In the genomic region with DNA sequence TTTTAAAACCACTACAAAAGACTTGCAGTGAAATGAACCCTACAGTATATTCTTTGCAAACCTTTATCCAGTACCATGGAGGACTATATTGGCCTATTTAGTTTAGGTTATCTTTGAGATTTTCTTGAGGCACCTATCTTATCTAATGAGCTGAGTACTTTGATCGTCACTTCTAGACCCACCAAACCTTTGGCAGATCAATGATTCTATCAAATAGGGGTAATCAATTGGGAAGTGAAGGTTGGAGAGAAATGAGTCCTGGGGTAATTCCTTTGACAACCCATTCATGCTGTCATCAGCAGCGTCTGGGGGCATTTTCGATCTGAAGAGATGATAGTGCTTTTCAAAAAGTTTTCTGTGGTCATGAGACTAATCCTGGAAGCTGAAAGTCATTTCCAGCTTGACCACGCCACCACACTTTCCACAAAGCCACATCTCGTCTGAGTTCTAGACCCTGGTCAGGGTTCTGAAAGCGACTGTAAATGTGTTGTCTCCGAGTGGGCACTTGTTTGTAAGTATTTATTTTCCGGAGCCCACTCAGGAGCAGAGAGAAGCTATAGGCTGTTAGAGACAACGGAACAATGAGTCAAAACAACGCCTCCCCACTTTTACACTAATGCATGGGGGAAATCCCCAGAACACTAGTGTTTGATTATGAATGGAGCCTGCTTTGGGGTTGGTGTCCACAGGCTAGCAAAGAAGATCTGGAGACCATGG, we compare ENCODE assay signal across 8 cellular contexts. TPM values are rescaled to one million over a fixed set of nuclear protein-coding genes. Genes with fewer than 3 reads are reported as not detected.
DNase-seq lines count a peak whose midpoint lies in the region; ATAC-seq and TF ChIP-seq lines count a peak whose summit lies in the region.

No MANE protein-coding gene starts in this region.

- peaks cover 12% of the 10 kb centered on the region for H4K20me1 ChIP-seq in GM23248 (ENCODE audit: insufficient read depth)

- H3K79me2 ChIP-seq in GM23248 (ENCODE audit: insufficient read depth), result peaks cover 40% of the 10 kb centered on the region

- in situ Hi-C loops in GM23248 (cut with MboI), result loop anchor here (25.0 kb wide), 3 partner anchors 349 to 774 kb away; partner anchors contain the start of gene RTKN2

- no peaks in the 10 kb centered on the region for H3K9me3 ChIP-seq in thyroid gland
- no peaks in the 10 kb centered on the region for H3K9me3 ChIP-seq in GM23248 (ENCODE audit: low read depth)

- 92 to 97% methylated on average over 10 of the region's 10 CpGs for WGBS in thyroid gland, 2 donors
- WGBS in GM23248 (ENCODE audit: low coverage in 1 of 2, low lambda C conversion rate in 2 of 2, missing lambda C conversion rate in 2 of 2), 2 experiments, result 96 to 97% methylated on average over 10 of the region's 10 CpGs

- H3K4me3 ChIP-seq in thyroid gland (replicated peaks in 1 of 3) (no peak overlapping the region), GM23248 (no peak overlapping the region)

- H3K27ac ChIP-seq in thyroid gland (no peak overlapping the region), GM23248 (no peak overlapping the region), foreskin keratinocyte (no peak overlapping the region)

- intact Hi-C loops in thyroid gland (cut with DNase I), result loop anchor here (10.0 kb wide), 2 partner anchors 197 to 273 kb away; no protein-coding TSS in a partner anchor

- TF ChIP-seq POLR2A in thyroid gland (IDR thresholded peaks at IDR 0.05), result no peak

- TF ChIP-seq CTCF in thyroid gland (IDR thresholded peaks at IDR 0.05) (no peak), foreskin keratinocyte (conservative IDR thresholded peaks at IDR 0.05) (no peak)

- no peak overlapping the region for H3K4me2 ChIP-seq in GM23248 (ENCODE audit: unreplicated experiment)

- peak; percentile 46 for DNase-seq in activated CD4-positive, alpha-beta T cell treated with anti-CD3 and anti-CD28 coated beads, Interleukin-2, amount 50 U/mL, for 1 hour
- DNase-seq in stimulated activated CD4-positive, alpha-beta T cell treated with anti-CD3 and anti-CD28 coated beads, Interleukin-1b, Interleukin-23, amount 100 ng/mL, for 4 hours (ENCODE audit: low read depth in 2 of 2), result peak; percentile 46 to 60
- DNase-seq in thyroid gland (no peak), GM23248 (no peak), foreskin keratinocyte (no peak), NCI-H526 treated with DMSO at 0.1 percent for 48 hours (lab: John Stamatoyannopoulos, UW) (no peak)

- H2AFZ ChIP-seq in GM23248, result no peak overlapping the region

- H3K4me1 ChIP-seq in thyroid gland, result peaks cover 28 to 33% of the 10 kb centered on the region in 2 donors
- H3K4me1 ChIP-seq in GM23248 (ENCODE audit: insufficient read depth), result peaks cover 25% of the 10 kb centered on the region
- peaks cover 12% of the 10 kb centered on the region for H3K4me1 ChIP-seq in foreskin keratinocyte

- no peaks in the 10 kb centered on the region for H3K9me2 ChIP-seq in GM23248 (ENCODE audit: insufficient read depth)

- ATAC-seq in GM18519 (IDR thresholded peaks at IDR 0.05; ENCODE audit: low FRiP score, unreplicated experiment) (peak; percentile 33), HG02840 (IDR thresholded peaks at IDR 0.05; ENCODE audit: low FRiP score, unreplicated experiment) (peak; percentile 41), foreskin keratinocyte (no peak)

- H3K36me3 ChIP-seq in thyroid gland, result no peaks in the 10 kb centered on the region
- no peaks in the 10 kb centered on the region for H3K36me3 ChIP-seq in GM23248 (ENCODE audit: low read depth)

- H3K9ac ChIP-seq in GM23248, result no peak overlapping the region

- H3F3A ChIP-seq in GM23248 (ENCODE audit: insufficient read depth), result peaks cover 33% of the 10 kb centered on the region

- H3K27me3 ChIP-seq in thyroid gland (no peaks in the 10 kb centered on the region), GM23248 (replicated peaks; ENCODE audit: insufficient read depth) (0 out of 2 replicates have a peak, but pooled peaks cover 4% of the 10 kb centered on the region), foreskin keratinocyte (peaks cover 35% of the 10 kb centered on the region)

RNA-seq across cellular contexts. Expression of gene EGR2, which starts 4.8 kb away (rescaled TPM):
- total RNA-seq in thyroid gland (10 to 100 TPM in 1 of 4 donors, 1 to 10 TPM in 2, under 1 TPM in 1; 0.78 to 14.6 (median 2.9) TPM), foreskin keratinocyte (0.03 TPM in 1 of 2 replicates, not detected in the other)
- total RNA-seq in GM23248 (2014; rRNA removed; shearing (Covaris generic)), result 0.76 and 1.1 TPM in 2 replicates
- polyA plus RNA-seq in GM23248 (2016; fragmentation: Nextera tagmentation; extraction: Ambion mirVana) (2.2 and 2.6 TPM in 2 replicates), foreskin keratinocyte (0.06 TPM in 1 of 2 replicates, not detected in the other)

RNA-seq across cellular contexts. Expression of gene ADO, which starts 6.8 kb away (rescaled TPM):
- total RNA-seq in thyroid gland (10 to 100 TPM; 21.8 to 29.7 (median 24.6) TPM), foreskin keratinocyte (15.0 and 16.2 TPM in 2 replicates)
- 37.7 and 38.8 TPM in 2 replicates for total RNA-seq in GM23248 (2014; rRNA removed; shearing (Covaris generic))
- polyA plus RNA-seq in GM23248 (2016; fragmentation: Nextera tagmentation; extraction: Ambion mirVana) (4.5 and 5.5 TPM in 2 replicates), foreskin keratinocyte (8.2 and 9.0 TPM in 2 replicates)

Comparison
In these comparisons a context has a peak if more than half of its experiments do, and no peak if none do; other contexts are left out.
1. DNase-seq: peak in activated CD4-positive, alpha-beta T cell treated with anti-CD3 and anti-CD28 coated beads, Interleukin-2, amount 50 U/mL, for 1 hour (single experiment) and stimulated activated CD4-positive, alpha-beta T cell treated with anti-CD3 and anti-CD28 coated beads, Interleukin-1b, Interleukin-23, amount 100 ng/mL, for 4 hours (2 of 2); none in thyroid gland (0 of 2), GM23248 (single experiment), foreskin keratinocyte (0 of 2) and NCI-H526 treated with DMSO at 0.1 percent for 48 hours (single experiment).